ENCODE assay signal across 8 cellular contexts in the genomic region with DNA sequence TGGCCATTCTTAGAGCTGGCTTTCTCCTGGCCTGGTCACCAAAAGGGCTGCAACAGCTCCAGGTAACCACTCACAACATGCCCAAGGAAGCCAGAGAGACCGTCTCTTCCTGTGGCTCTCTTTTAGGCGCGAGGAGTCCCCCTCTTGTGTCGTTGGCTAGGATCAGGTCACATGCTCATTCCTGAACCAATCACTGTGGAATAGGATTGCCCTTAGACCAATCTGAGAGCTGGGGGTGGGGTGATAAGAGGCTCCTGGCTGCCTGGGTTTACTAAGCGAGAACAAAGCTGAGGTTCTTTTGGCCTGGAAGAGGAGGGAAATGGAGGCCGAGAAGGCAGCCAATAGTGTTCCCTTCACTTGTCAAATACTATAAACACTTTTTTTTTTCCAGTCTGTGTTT.
"Had no signal": no experiment of that assay in that cellular context is flagged by ENCODE, and none has a peak within 500 bp of the region (broad histone marks: within the 10 kb centered on the region; RNA-seq: fewer than 3 reads in every experiment).

No MANE protein-coding gene starts in this region.

- H3K4me3 ChIP-seq: GM12878 had no signal

- FAIRE-seq: G401.6, GM12878, GM12891, GM12892, GM18507, GM19239 had no signal

- ATAC-seq: GM12878 had no signal

- DNase-seq: GDM1, GF-D8 had no signal
